2 cellular contexts compared by ENCODE assay signal in the genomic region with DNA sequence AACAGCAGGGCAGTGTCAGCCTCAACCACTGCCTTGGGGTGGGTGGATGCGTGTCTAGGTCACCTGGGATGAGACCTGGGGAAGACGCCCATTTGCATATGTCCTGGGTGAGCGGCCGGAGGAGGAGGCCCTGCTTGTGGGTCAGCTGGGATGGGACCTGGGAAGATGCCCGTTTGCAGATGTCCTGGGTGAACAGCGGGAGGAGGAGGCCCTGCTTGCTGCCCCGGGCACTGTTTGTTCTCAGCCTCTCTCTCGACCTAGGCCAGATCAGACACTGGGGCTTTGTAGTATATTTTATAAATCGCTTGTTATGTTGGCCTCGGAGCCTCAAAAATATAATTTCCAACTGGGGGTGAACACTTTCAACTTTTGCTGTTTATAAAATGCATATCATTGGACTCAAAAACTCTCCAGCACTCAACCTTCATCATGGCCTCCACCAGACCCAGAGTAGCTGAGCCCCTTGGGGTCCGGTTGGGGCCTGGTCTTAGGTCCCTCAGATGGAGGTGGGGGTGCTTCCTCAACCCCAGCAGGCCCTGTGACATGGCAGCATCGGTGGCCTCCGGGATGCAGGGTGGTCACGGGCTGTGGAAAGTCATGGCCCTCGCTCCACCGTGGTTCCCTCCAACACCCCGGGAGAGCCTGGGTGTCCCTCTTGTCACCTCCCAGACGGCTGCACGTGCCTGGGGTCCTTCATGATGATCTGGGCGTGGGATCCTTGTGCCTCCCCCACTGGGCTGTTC.
TF ChIP-seq lines count a peak whose summit lies in the region.

No MANE protein-coding gene starts in this region.

TF ChIP-seq in A549, 52 proteins besides CTCF, POLR2A, EP300 and RAD21 (continued from another document):
- TF ChIP-seq PBX3 (IDR thresholded peaks at IDR 0.05) (no peak), NFE2L2 (conservative IDR thresholded peaks at IDR 0.05; ENCODE audit: low read length) (no peak), ZFP36 (IDR thresholded peaks at IDR 0.05; ENCODE audit: borderline replicate concordance, partially characterized antibody) (no peak), KDM5A (IDR thresholded peaks at IDR 0.05) (no peak), KDM1A (IDR thresholded peaks at IDR 0.05; ENCODE audit: low read depth) (no peak), SREBF2 (IDR thresholded peaks at IDR 0.05) (no peak), RNF2 (IDR thresholded peaks at IDR 0.05; ENCODE audit: borderline replicate concordance, low read depth) (no peak), JUN (IDR thresholded peaks at IDR 0.05) (no peak), MYC (IDR thresholded peaks at IDR 0.05; ENCODE audit: borderline replicate concordance, low read length) (no peak), EHMT2 (IDR thresholded peaks at IDR 0.05; ENCODE audit: low read depth) (no peak), REST (IDR thresholded peaks at IDR 0.05) (no peak)
- TF ChIP-seq, protein P1, sequence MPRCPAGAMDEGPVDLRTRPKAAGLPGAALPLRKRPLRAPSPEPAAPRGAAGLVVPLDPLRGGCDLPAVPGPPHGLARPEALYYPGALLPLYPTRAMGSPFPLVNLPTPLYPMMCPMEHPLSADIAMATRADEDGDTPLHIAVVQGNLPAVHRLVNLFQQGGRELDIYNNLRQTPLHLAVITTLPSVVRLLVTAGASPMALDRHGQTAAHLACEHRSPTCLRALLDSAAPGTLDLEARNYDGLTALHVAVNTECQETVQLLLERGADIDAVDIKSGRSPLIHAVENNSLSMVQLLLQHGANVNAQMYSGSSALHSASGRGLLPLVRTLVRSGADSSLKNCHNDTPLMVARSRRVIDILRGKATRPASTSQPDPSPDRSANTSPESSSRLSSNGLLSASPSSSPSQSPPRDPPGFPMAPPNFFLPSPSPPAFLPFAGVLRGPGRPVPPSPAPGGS (IDR thresholded peaks at IDR 0.05) = no peak
TF ChIP-seq in A549: peak in this region for 0.

TF ChIP-seq in SK-N-SH treated with all-trans-retinoic acid at 6 μM for 48 hours, 23 proteins besides CTCF, POLR2A, EP300 and RAD21 (continued from another document):
- TF ChIP-seq CREB5 (CRISPR knock-in tag; IDR thresholded peaks at IDR 0.05; ENCODE audit: low read depth) (no peak), ZNF8 (CRISPR knock-in tag; IDR thresholded peaks at IDR 0.05) (no peak), ZFP3 (CRISPR knock-in tag; IDR thresholded peaks at IDR 0.05) (no peak), ZNF70 (CRISPR knock-in tag; IDR thresholded peaks at IDR 0.05) (no peak), CSRNP3 (CRISPR knock-in tag; IDR thresholded peaks at IDR 0.05) (no peak), ZNF565 (CRISPR knock-in tag; conservative IDR thresholded peaks at IDR 0.05; ENCODE audit: low read depth) (no peak), ZC3H10 (CRISPR knock-in tag; IDR thresholded peaks at IDR 0.05) (no peak), RARB (CRISPR knock-in tag; IDR thresholded peaks at IDR 0.05) (no peak), SNAI2 (CRISPR knock-in tag; IDR thresholded peaks at IDR 0.05) (no peak), CSDC2 (CRISPR knock-in tag; IDR thresholded peaks at IDR 0.05) (no peak), TOX (CRISPR knock-in tag; IDR thresholded peaks at IDR 0.05; ENCODE audit: borderline replicate concordance) (no peak), TSHZ2 (CRISPR knock-in tag; IDR thresholded peaks at IDR 0.05) (no peak), GLIS3 (CRISPR knock-in tag; IDR thresholded peaks at IDR 0.05) (no peak), ESRRG (CRISPR knock-in tag; IDR thresholded peaks at IDR 0.05) (no peak), PPARA (CRISPR knock-in tag; IDR thresholded peaks at IDR 0.05; ENCODE audit: borderline replicate concordance) (no peak), BACH2 (CRISPR knock-in tag; IDR thresholded peaks at IDR 0.05; ENCODE audit: borderline replicate concordance) (no peak), OSR1 (CRISPR knock-in tag; IDR thresholded peaks at IDR 0.05) (no peak)
